1 cellular context compared by ENCODE assay signal in the genomic region with DNA sequence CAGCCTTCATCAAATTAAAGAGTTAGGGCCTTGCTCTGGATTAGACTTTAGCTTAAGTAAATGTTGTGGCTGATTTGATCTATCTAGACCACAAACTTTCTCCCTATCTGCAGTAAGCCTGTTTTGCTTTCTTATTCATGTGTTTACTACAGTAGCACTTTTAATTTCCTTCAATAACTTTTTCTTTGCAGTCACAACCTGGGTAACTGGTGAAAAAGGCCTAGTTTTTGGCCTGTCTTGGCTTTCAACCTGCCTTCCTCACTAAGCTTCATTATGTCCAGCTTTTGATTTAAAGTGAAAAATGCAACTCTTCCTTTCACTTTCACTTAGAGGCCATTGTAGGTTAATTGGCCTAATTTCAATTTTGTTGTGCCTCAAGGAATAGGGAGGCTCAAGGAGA.
TF ChIP-seq lines count a peak whose summit lies in the region.

No MANE protein-coding gene starts in this region.

TF ChIP-seq in IMR-90, 13 proteins besides CTCF, POLR2A, EP300 and RAD21:
- TF ChIP-seq MAFK (IDR thresholded peaks at IDR 0.05; ENCODE audit: low read depth, low read length) (no peak), SMC3 (IDR thresholded peaks at IDR 0.05; ENCODE audit: low read depth, low read length) (no peak), CHD1 (IDR thresholded peaks at IDR 0.05; ENCODE audit: low read depth, low read length) (no peak), NFE2L2 (IDR thresholded peaks at IDR 0.05; ENCODE audit: low read depth, low read length) (no peak), RCOR1 (IDR thresholded peaks at IDR 0.05; ENCODE audit: insufficient replicate concordance, low read length) (no peak), BHLHE40 (IDR thresholded peaks at IDR 0.05; ENCODE audit: low read depth, low read length) (no peak), CEBPB (IDR thresholded peaks at IDR 0.05; ENCODE audit: low read depth, low read length) (no peak)
- TF ChIP-seq, protein P1, sequence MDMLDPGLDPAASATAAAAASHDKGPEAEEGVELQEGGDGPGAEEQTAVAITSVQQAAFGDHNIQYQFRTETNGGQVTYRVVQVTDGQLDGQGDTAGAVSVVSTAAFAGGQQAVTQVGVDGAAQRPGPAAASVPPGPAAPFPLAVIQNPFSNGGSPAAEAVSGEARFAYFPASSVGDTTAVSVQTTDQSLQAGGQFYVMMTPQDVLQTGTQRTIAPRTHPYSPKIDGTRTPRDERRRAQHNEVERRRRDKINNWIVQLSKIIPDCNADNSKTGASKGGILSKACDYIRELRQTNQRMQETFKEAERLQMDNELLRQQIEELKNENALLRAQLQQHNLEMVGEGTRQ (IDR thresholded peaks at IDR 0.05; ENCODE audit: low read depth, low read length): no peak
